14 cellular contexts compared by ENCODE assay signal in genomic region chr2:46966576-46966975, GRCh38. TPM values are rescaled to one million over a fixed set of nuclear protein-coding genes. Genes with fewer than 3 reads are reported as not detected.
A peak's percentile ranks its signal among the peaks of the same experiment; 100 is the strongest.
DNase-seq lines count a peak whose midpoint lies in the region; ATAC-seq, FAIRE-seq and TF ChIP-seq lines count a peak whose summit lies in the region.
"Had no signal": no experiment of that assay in that cellular context is flagged by ENCODE, and none has a peak within 500 bp of the region (broad histone marks: within the 10 kb centered on the region; RNA-seq: fewer than 3 reads in every experiment).

No MANE protein-coding gene starts in this region.

- FAIRE-seq in A549 (lab: Jason Lieb, UNC): no peak

- H3K4me3 ChIP-seq in A549: no peak overlapping the region
- no peak overlapping the region for H3K4me3 ChIP-seq in coronary artery
- no peak overlapping the region for H3K4me3 ChIP-seq in ascending aorta

- CTCF ChIA-PET in A549 (lab: Yijun Ruan, JAX): interaction anchor here (0.7 to 2.3 kb wide), 7 partner anchors 9 to 357 kb away, joined by 3 to 9 read pairs (median 4); no protein-coding TSS in a partner anchor

- peak overlapping the region; percentile 99 for H3K27ac Mint-ChIP-seq in osteocyte (ENCODE audit: unreplicated experiment)
- no peak overlapping the region for H3K27ac Mint-ChIP-seq in activated naive CD4-positive, alpha-beta T cell treated with anti-CD3 and anti-CD28 coated beads, Interleukin-2, amount 50 U/mL, for 72 hours

- H3K4me1 ChIP-seq in A549 (peaks cover 85% of the 10 kb centered on the region), ascending aorta (peaks cover 33 to 66% of the 10 kb centered on the region in 2 donors)

- ATAC-seq in A549: no peak
- no peak for ATAC-seq in activated naive CD4-positive, alpha-beta T cell treated with anti-CD3 and anti-CD28 coated beads, Interleukin-2, amount 50 U/mL, for 72 hours

- no peak for TF ChIP-seq POLR2A in A549 (IDR thresholded peaks at IDR 0.05; ENCODE audit: low read length)

- no peak for TF ChIP-seq RAD21 in A549 (conservative IDR thresholded peaks at IDR 0.05 in 1 of 2, IDR thresholded peaks at IDR 0.05 in 1 of 2)

- TF ChIP-seq EP300 in A549 (IDR thresholded peaks at IDR 0.05): no peak

- H3K9me3 Mint-ChIP-seq in osteocyte (ENCODE audit: unreplicated experiment): no peaks in the 10 kb centered on the region
- no peaks in the 10 kb centered on the region for H3K9me3 Mint-ChIP-seq in activated naive CD4-positive, alpha-beta T cell treated with anti-CD3 and anti-CD28 coated beads, Interleukin-2, amount 50 U/mL, for 72 hours

- H3K4me1 Mint-ChIP-seq in osteocyte (ENCODE audit: unreplicated experiment): peaks cover 73% of the 10 kb centered on the region

- no peak for TF ChIP-seq CTCF in A549 (IDR thresholded peaks at IDR 0.05)
- TF ChIP-seq CTCF in coronary artery (IDR thresholded peaks at IDR 0.05): no peak
- TF ChIP-seq CTCF in osteocyte (IDR thresholded peaks at IDR 0.05): no peak
- no peak for TF ChIP-seq CTCF in ascending aorta (IDR thresholded peaks at IDR 0.05)

- H3K36me3 Mint-ChIP-seq in osteocyte (ENCODE audit: unreplicated experiment): peaks cover 4% of the 10 kb centered on the region
- peaks cover 7% of the 10 kb centered on the region in 2 donors for H3K36me3 Mint-ChIP-seq in activated naive CD4-positive, alpha-beta T cell treated with anti-CD3 and anti-CD28 coated beads, Interleukin-2, amount 50 U/mL, for 72 hours

- H3K4me3 Mint-ChIP-seq in osteocyte (ENCODE audit: unreplicated experiment): no peak overlapping the region

- no peaks in the 10 kb centered on the region for H3K27me3 Mint-ChIP-seq in osteocyte (ENCODE audit: unreplicated experiment)

- peak overlapping the region; percentile 93 for H3K4me2 ChIP-seq in A549

- H3K36me3 ChIP-seq in ascending aorta: peaks cover 0 to 5% of the 10 kb centered on the region in 2 donors
- H3K36me3 ChIP-seq: WERI-Rb-1 had no signal

- no peak for DNase-seq in A549 (ENCODE audit: low read depth in 1 of 2, low spot score in 1 of 2)
- DNase-seq in M059J (ENCODE audit: low read depth): peak; percentile 31
- DNase-seq in coronary artery (ENCODE audit: low spot score): no peak
- no peak for DNase-seq in osteocyte (ENCODE audit: extremely low spot score, unreplicated experiment)
- no peak for DNase-seq in NCI-H446 (lab: John Stamatoyannopoulos, UW)
- no peak for DNase-seq in DMS 273 treated with DMSO at 0.1 percent for 48 hours (lab: John Stamatoyannopoulos, UW)
- DNase-seq in ascending aorta (ENCODE audit: low spot score in 2 of 2): no peak
- DNase-seq in activated naive CD4-positive, alpha-beta T cell treated with anti-CD3 and anti-CD28 coated beads, Interleukin-2, amount 50 U/mL, for 72 hours (ENCODE audit: low spot score in 2 of 2): no peak
- DNase-seq: activated CD8-positive, alpha-beta memory T cell treated with anti-CD3 and anti-CD28 coated beads for 24 hours; cerebellar nuclear complex; NCI-H2029 treated with DMSO at 0.1 percent for 48 hours; NCI-H510A treated with DMSO at 0.1 percent for 48 hours; SHP77; WERI-Rb-1 had no signal

- WGBS in A549 (ENCODE audit: missing lambda C conversion rate): 27% methylated on average over 5 of the region's 5 CpGs

- POLR2A ChIA-PET in A549 (lab: Yijun Ruan, JAX): interaction anchor here (0.6 kb wide), 1 partner anchor 378 kb away, joined by 3 read pairs; no protein-coding TSS in a partner anchor

- H3K9me3 ChIP-seq in A549: no peaks in the 10 kb centered on the region
- H3K9me3 ChIP-seq in ascending aorta: no peaks in the 10 kb centered on the region

- no peaks in the 10 kb centered on the region for H3K27me3 ChIP-seq in ascending aorta

- H3K27ac ChIP-seq in A549: peak overlapping the region; percentile 93 to 97
- peak overlapping the region; percentile 48 to 87 for H3K27ac ChIP-seq in coronary artery
- H3K27ac ChIP-seq in ascending aorta: peak overlapping the region in 1 of 2 donors; percentile 75
- H3K27ac ChIP-seq: WERI-Rb-1 had no signal

- intact Hi-C loops in ascending aorta (cut with DNase I): no loop called here

TF ChIP-seq in A549, 52 proteins besides CTCF, POLR2A, EP300 and RAD21:
- TF ChIP-seq HOXB13 (CRISPR knock-in tag; IDR thresholded peaks at IDR 0.05; ENCODE audit: low read depth): no peak
- TF ChIP-seq FOSL2 (IDR thresholded peaks at IDR 0.05): peak; percentile 48; the same call in 1 of the 2 replicates
- peak; percentile 75 for TF ChIP-seq FOSL2 (CRISPR knock-in tag; IDR thresholded peaks at IDR 0.05)
- 0 out of 4 replicates have a peak, but pooled peaks of 1 of the 2 experiments have one; percentile 52 for TF ChIP-seq CEBPB (IDR thresholded peaks at IDR 0.05)

RNA-seq across cellular contexts. Expression of gene TTC7A, which starts 25.6 kb away (rescaled TPM):
- polyA plus RNA-seq in A549 (2011; rRNA removed) (17.3 and 19.6 TPM in 2 replicates), A549 (2017; fragmentation: RNase III; extraction: RNeasy Plus Mini Kit Qiagen cat#74134 plus additional on column Dnase treatment) (30.7 to 31.4 TPM (median 31.3 TPM) in 3 replicates)
- 34.9 and 40.3 TPM in 2 replicates for polyA plus RNA-seq in A549 (2012; cell fraction: cytosol; rRNA removed)
- polyA plus RNA-seq in A549 (2012; cell fraction: nucleus; rRNA removed): 92.4 and 101 TPM in 2 replicates
- 16.7 and 28.0 TPM in 2 replicates for polyA minus RNA-seq in A549 (2011; rRNA and poly(A)+ RNA removed)
- 9.1 and 13.0 TPM in 2 replicates for total RNA-seq in M059J (2014; rRNA removed; shearing (Covaris generic))
- total RNA-seq in osteocyte (17.8 and 20.0 TPM in 2 replicates), ascending aorta (181 TPM)
- 10 to 100 TPM; 32.9 to 66.6 TPM for total RNA-seq in activated naive CD4-positive, alpha-beta T cell treated with anti-CD3 and anti-CD28 coated beads, Interleukin-2, amount 50 U/mL, for 72 hours

RNA-seq across cellular contexts. Expression of gene MCFD2, which starts 51.0 kb away (rescaled TPM):
- polyA plus RNA-seq in A549 (2011; rRNA removed) (172 and 210 TPM in 2 replicates), A549 (2017; fragmentation: RNase III; extraction: RNeasy Plus Mini Kit Qiagen cat#74134 plus additional on column Dnase treatment) (118 to 125 TPM (median 120 TPM) in 3 replicates)
- 51.2 and 61.9 TPM in 2 replicates for polyA plus RNA-seq in A549 (2012; cell fraction: cytosol; rRNA removed)
- polyA plus RNA-seq in A549 (2012; cell fraction: nucleus; rRNA removed): 35.2 and 36.7 TPM in 2 replicates
- polyA minus RNA-seq in A549 (2011; rRNA and poly(A)+ RNA removed): 90.0 and 90.1 TPM in 2 replicates
- 199 and 365 TPM in 2 replicates for total RNA-seq in M059J (2014; rRNA removed; shearing (Covaris generic))
- total RNA-seq in osteocyte (97.6 and 106 TPM in 2 replicates), ascending aorta (171 TPM)
- total RNA-seq in activated naive CD4-positive, alpha-beta T cell treated with anti-CD3 and anti-CD28 coated beads, Interleukin-2, amount 50 U/mL, for 72 hours: 10 to 100 TPM; 25.6 to 50.7 TPM
